9 cellular contexts compared by ENCODE assay signal in the genomic region with DNA sequence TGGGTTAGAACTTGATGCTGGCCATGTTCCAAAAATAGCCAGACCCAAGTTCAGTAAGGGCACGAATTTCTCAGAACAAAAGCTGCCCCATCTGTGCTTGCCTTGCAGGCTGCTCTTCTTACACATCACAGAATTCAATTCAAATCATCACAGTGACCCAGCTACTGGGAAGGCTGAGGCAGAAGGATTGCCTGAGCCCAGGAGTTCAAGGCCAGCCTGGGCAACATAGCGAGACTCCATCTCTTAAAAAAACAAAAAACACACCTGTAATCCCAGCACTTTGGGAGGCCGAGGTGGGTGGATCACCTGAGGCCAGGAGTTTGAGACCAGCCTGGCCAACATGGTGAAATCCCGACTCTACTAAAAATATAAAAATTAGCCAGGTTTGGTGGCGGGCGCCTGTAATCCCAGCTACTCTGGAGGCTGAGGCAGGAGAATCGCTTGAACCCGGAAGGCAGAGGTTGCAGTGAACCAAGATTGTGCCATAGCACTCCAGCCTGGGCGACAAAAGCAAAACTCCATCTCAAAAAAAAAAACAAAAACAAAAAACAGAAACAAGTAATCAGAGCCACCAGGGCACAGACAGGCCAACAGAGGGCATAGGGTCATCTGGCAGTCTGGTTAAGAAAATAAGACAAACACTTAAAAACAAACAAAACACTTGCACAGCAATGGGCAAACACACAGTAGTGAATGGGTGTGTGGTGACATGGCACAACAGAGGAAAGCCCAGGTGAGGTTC. TPM values are rescaled to one million over a fixed set of nuclear protein-coding genes. Genes with fewer than 3 reads are reported as not detected.
DNase-seq lines count a peak whose midpoint lies in the region; ATAC-seq, FAIRE-seq and TF ChIP-seq lines count a peak whose summit lies in the region.
"Not testable (repeated sequence)": the region's sequence is repeated elsewhere in the genome, so short reads cannot be mapped to it uniquely, and the experiment has no call there.
"Had no signal": no experiment of that assay in that cellular context is flagged by ENCODE, and none has a peak within 500 bp of the region (broad histone marks: within the 10 kb centered on the region; RNA-seq: fewer than 3 reads in every experiment).

No MANE protein-coding gene starts in this region.

- CTCF ChIA-PET in activated CD8-positive, alpha-beta T cell treated with anti-CD3 and anti-CD28 coated beads, Interleukin-2, amount 10 ng/mL, durations not matched to agents 7 days and 5 days (lab: Charles Lee): interaction anchor here (1.0 to 2.1 kb wide), 5 partner anchors 19 to 140 kb away, joined by 3 to 6 read pairs (median 4); partner anchors contain the start of gene FBXO6

- peak overlapping the region; percentile 73 for H3K4me3 ChIP-seq in NB4 (ENCODE audit: low read depth, low read length)
- H3K4me3 ChIP-seq in bronchial epithelial cell (ENCODE audit: low read depth, low read length): peak overlapping the region; percentile 79
- peak overlapping the region; percentile 54 for H3K4me3 ChIP-seq in mononuclear cell (ENCODE audit: low read length)
- H3K4me3 ChIP-seq in sigmoid colon: peak overlapping the region; percentile 49 to 81 (median 69)
- peak overlapping the region; percentile 1 to 62 for H3K4me3 ChIP-seq in uterus

- H3K4me3 Mint-ChIP-seq in activated CD8-positive, alpha-beta T cell treated with anti-CD3 and anti-CD28 coated beads, Interleukin-2, amount 10 ng/mL, durations not matched to agents 7 days and 5 days: peak overlapping the region; percentile 97
- H3K4me3 Mint-ChIP-seq in glutamatergic neuron (ENCODE audit: unreplicated experiment): peak overlapping the region; percentile 99

- H3K36me3 Mint-ChIP-seq in activated CD8-positive, alpha-beta T cell treated with anti-CD3 and anti-CD28 coated beads, Interleukin-2, amount 10 ng/mL, durations not matched to agents 7 days and 5 days (ENCODE audit: low read depth): peaks cover 41% of the 10 kb centered on the region
- H3K36me3 Mint-ChIP-seq in glutamatergic neuron (ENCODE audit: unreplicated experiment): not testable (repeated sequence)

- TF ChIP-seq CTCF in NB4 (IDR thresholded peaks at IDR 0.05; ENCODE audit: low read depth, low read length); bronchial epithelial cell (IDR thresholded peaks at IDR 0.05; ENCODE audit: insufficient read depth, low read length, severe bottlenecking); glutamatergic neuron (IDR thresholded peaks at IDR 0.05; ENCODE audit: partially characterized antibody, unreplicated experiment); sigmoid colon (IDR thresholded peaks at IDR 0.05); uterus (IDR thresholded peaks at IDR 0.05): not testable (repeated sequence)

- peak overlapping the region; percentile 95 to 99 (median 97) for H3K27ac ChIP-seq in sigmoid colon
- peak overlapping the region; percentile 99 for H3K27ac ChIP-seq in uterus

- not testable (repeated sequence) for H3K9me3 ChIP-seq in mononuclear cell (ENCODE audit: low read depth, low read length); sigmoid colon; uterus

- H3K27me3 ChIP-seq in bronchial epithelial cell (ENCODE audit: control insufficient read depth, insufficient read depth, low read length); mononuclear cell (ENCODE audit: insufficient read depth, low read length); sigmoid colon; uterus: not testable (repeated sequence)

- WGBS in sigmoid colon, 2 donors: 68 to 75% methylated on average over 9 of the region's 9 CpGs

- H3K27me3 Mint-ChIP-seq in activated CD8-positive, alpha-beta T cell treated with anti-CD3 and anti-CD28 coated beads, Interleukin-2, amount 10 ng/mL, durations not matched to agents 7 days and 5 days (ENCODE audit: low read depth); glutamatergic neuron (ENCODE audit: unreplicated experiment): not testable (repeated sequence)

- FAIRE-seq in bronchial epithelial cell (lab: Jason Lieb, UNC): not testable (repeated sequence)

- H3K9me3 Mint-ChIP-seq in activated CD8-positive, alpha-beta T cell treated with anti-CD3 and anti-CD28 coated beads, Interleukin-2, amount 10 ng/mL, durations not matched to agents 7 days and 5 days (ENCODE audit: insufficient read depth): not testable (repeated sequence)
- H3K9me3 Mint-ChIP-seq in glutamatergic neuron (ENCODE audit: unreplicated experiment): peaks cover 18% of the 10 kb centered on the region

- H3K4me1 Mint-ChIP-seq in activated CD8-positive, alpha-beta T cell treated with anti-CD3 and anti-CD28 coated beads, Interleukin-2, amount 10 ng/mL, durations not matched to agents 7 days and 5 days (ENCODE audit: low read depth): peaks cover 61% of the 10 kb centered on the region
- H3K4me1 Mint-ChIP-seq in glutamatergic neuron (ENCODE audit: low read depth, unreplicated experiment): peaks cover 34% of the 10 kb centered on the region

- not testable (repeated sequence) for ATAC-seq in activated CD8-positive, alpha-beta T cell treated with anti-CD3 and anti-CD28 coated beads, Interleukin-2, amount 10 ng/mL, durations not matched to agents 7 days and 5 days

- POLR2A ChIA-PET in activated CD8-positive, alpha-beta T cell treated with anti-CD3 and anti-CD28 coated beads, Interleukin-2, amount 10 ng/mL, durations not matched to agents 7 days and 5 days (lab: Charles Lee): interaction anchor here (0.8 to 4.6 kb wide), 5 partner anchors 17 to 792 kb away, joined by 3 to 103 read pairs (median 3); partner anchors contain the start of gene FBXO6

- intact Hi-C loops in sigmoid colon (cut with DNase I): loop anchor here (1.0 to 10.0 kb wide), 4 partner anchors 13 to 529 kb away; partner anchors contain the start of genes AGTRAP, FBXO2, FBXO44 and UBIAD1
- intact Hi-C loops in uterus (cut with DNase I; ENCODE audit: low total_unique reads): loop anchor here (10.0 kb wide), 1 partner anchor 69 kb away; the partner anchor contains the start of gene AGTRAP

- H3K27ac Mint-ChIP-seq in activated CD8-positive, alpha-beta T cell treated with anti-CD3 and anti-CD28 coated beads, Interleukin-2, amount 10 ng/mL, durations not matched to agents 7 days and 5 days: peak overlapping the region; percentile 88
- H3K27ac Mint-ChIP-seq in glutamatergic neuron (ENCODE audit: unreplicated experiment): peak overlapping the region; percentile 97

- H3K4me1 ChIP-seq in mononuclear cell (ENCODE audit: insufficient read depth, low read length): peaks cover 61% of the 10 kb centered on the region
- H3K4me1 ChIP-seq in sigmoid colon: peaks cover 0 to 61% (median 58%) of the 10 kb centered on the region in 4 donors
- H3K4me1 ChIP-seq in uterus: peaks cover 6 to 23% of the 10 kb centered on the region in 2 donors

- not testable (repeated sequence) for TF ChIP-seq EP300 in sigmoid colon (IDR thresholded peaks at IDR 0.05)

- DNase-seq in DMS53 treated with DMSO at 0.1 percent for 48 hours (lab: John Stamatoyannopoulos, UW; ENCODE audit: unreplicated experiment): peak; percentile 60
- not testable (repeated sequence) for DNase-seq in NB4 (ENCODE audit: low read depth); activated CD8-positive, alpha-beta T cell treated with anti-CD3 and anti-CD28 coated beads, Interleukin-2, amount 10 ng/mL, durations not matched to agents 7 days and 5 days; bronchial epithelial cell (ENCODE audit: low read depth); glutamatergic neuron; uterus
- DNase-seq in sigmoid colon: peak; percentile 49

- H3K36me3 ChIP-seq in bronchial epithelial cell (ENCODE audit: control insufficient read depth, insufficient read depth, low read length): peaks cover 12% of the 10 kb centered on the region
- peaks cover 9 to 36% (median 12%) of the 10 kb centered on the region in 4 donors for H3K36me3 ChIP-seq in sigmoid colon
- H3K36me3 ChIP-seq in uterus: not testable (repeated sequence)

- not testable (repeated sequence) for TF ChIP-seq POLR2A in NB4 (IDR thresholded peaks at IDR 0.05; ENCODE audit: extremely low read depth, insufficient read length); sigmoid colon (IDR thresholded peaks at IDR 0.05); uterus (IDR thresholded peaks at IDR 0.05)

RNA-seq across cellular contexts. Expression of gene MTHFR, which starts 1.7 kb away (rescaled TPM):
- total RNA-seq in activated CD8-positive, alpha-beta T cell treated with anti-CD3 and anti-CD28 coated beads, Interleukin-2, amount 10 ng/mL, durations not matched to agents 7 days and 5 days: 10 to 100 TPM; 32.4 to 34.6 TPM
- 16.3 and 21.6 TPM in 2 replicates for total RNA-seq in bronchial epithelial cell
- 83.2 TPM for total RNA-seq in glutamatergic neuron (ENCODE audit: unreplicated experiment)
- 28.4 TPM for total RNA-seq in mononuclear cell
- 10 to 100 TPM; 16.8 to 38.3 (median 27.9) TPM for total RNA-seq in sigmoid colon
- 10 to 100 TPM in 2 of 3 donors, 1 to 10 TPM in 1; 6.6 to 34.6 (median 13.6) TPM for polyA plus RNA-seq in sigmoid colon
- total RNA-seq in uterus: 10 to 100 TPM; 15.0 to 56.8 (median 29.9) TPM

RNA-seq across cellular contexts. Expression of gene CLCN6, which starts 1.9 kb away (rescaled TPM):
- 10 to 100 TPM; 19.7 to 20.9 TPM for total RNA-seq in activated CD8-positive, alpha-beta T cell treated with anti-CD3 and anti-CD28 coated beads, Interleukin-2, amount 10 ng/mL, durations not matched to agents 7 days and 5 days
- 4.5 and 6.6 TPM in 2 replicates for total RNA-seq in bronchial epithelial cell
- total RNA-seq in glutamatergic neuron (ENCODE audit: unreplicated experiment): 94.3 TPM
- total RNA-seq in mononuclear cell: 7.8 TPM
- 10 to 100 TPM; 12.1 to 19.7 (median 16.1) TPM for total RNA-seq in sigmoid colon
- 10 to 100 TPM in 1 of 3 donors, 1 to 10 TPM in 2; 3.0 to 17.6 (median 3.7) TPM for polyA plus RNA-seq in sigmoid colon
- 10 to 100 TPM; 14.6 to 31.5 (median 22.7) TPM for total RNA-seq in uterus

RNA-seq across cellular contexts. Expression of gene C1orf167, which starts 42.1 kb away (rescaled TPM):
- not detected for total RNA-seq in activated CD8-positive, alpha-beta T cell treated with anti-CD3 and anti-CD28 coated beads, Interleukin-2, amount 10 ng/mL, durations not matched to agents 7 days and 5 days
- total RNA-seq in bronchial epithelial cell: not detected in 2 replicates
- total RNA-seq in glutamatergic neuron (ENCODE audit: unreplicated experiment): not detected
- not detected for total RNA-seq in mononuclear cell
- total RNA-seq in sigmoid colon: 1 to 10 TPM in 2 of 4 donors, under 1 TPM in 1, not detected in 1; 0.66 to 1.8 (median 1.1) TPM
- 1 to 10 TPM; 1.6 to 2.4 (median 2.2) TPM for polyA plus RNA-seq in sigmoid colon
- total RNA-seq in uterus: under 1 TPM in 2 of 4 donors, not detected in 2; 0.21 to 0.82 TPM

RNA-seq across cellular contexts. Expression of gene NPPA, which starts 43.5 kb away (rescaled TPM):
- total RNA-seq in activated CD8-positive, alpha-beta T cell treated with anti-CD3 and anti-CD28 coated beads, Interleukin-2, amount 10 ng/mL, durations not matched to agents 7 days and 5 days: not detected
- total RNA-seq in bronchial epithelial cell (not detected in 2 replicates), glutamatergic neuron (ENCODE audit: unreplicated experiment) (not detected), mononuclear cell (not detected), sigmoid colon (not detected), uterus (not detected)
- 1 to 10 TPM in 1 of 3 donors, under 1 TPM in 1, not detected in 1; 0.92 to 8.6 TPM for polyA plus RNA-seq in sigmoid colon
- total RNA-seq: renal cortical epithelial cell had no signal

RNA-seq across cellular contexts. Expression of gene NPPB, which starts 54.6 kb away (rescaled TPM):
- total RNA-seq in activated CD8-positive, alpha-beta T cell treated with anti-CD3 and anti-CD28 coated beads, Interleukin-2, amount 10 ng/mL, durations not matched to agents 7 days and 5 days: not detected
- total RNA-seq in bronchial epithelial cell: not detected in 2 replicates
- total RNA-seq in glutamatergic neuron (ENCODE audit: unreplicated experiment): not detected
- total RNA-seq in mononuclear cell: not detected
- not detected for total RNA-seq in sigmoid colon
- polyA plus RNA-seq in sigmoid colon: 1 to 10 TPM in 2 of 3 donors, not detected in 1; 2.0 to 8.4 TPM
- total RNA-seq in uterus: not detected
- total RNA-seq: renal cortical epithelial cell had no signal
